Comparison of ENCODE assay signal across 8 cellular contexts in genomic region chr14:59463773-59464650, GRCh38. TPM values are rescaled to one million over a fixed set of nuclear protein-coding genes. Genes with fewer than 3 reads are reported as not detected.
DNase-seq lines count a peak whose midpoint lies in the region; ATAC-seq and TF ChIP-seq lines count a peak whose summit lies in the region.

No MANE protein-coding gene starts in this region.

- TF ChIP-seq CTCF in GM10248 (IDR thresholded peaks at IDR 0.05; ENCODE audit: control extremely low read depth, extremely low read depth, low read depth, missing control alignments) = no peak
- TF ChIP-seq CTCF in RWPE1 (conservative IDR thresholded peaks at IDR 0.05; ENCODE audit: low read depth) = no peak
- TF ChIP-seq CTCF in choroid plexus epithelial cell (conservative IDR thresholded peaks at IDR 0.05; ENCODE audit: low read depth, low read length) = no peak
- TF ChIP-seq CTCF in lower leg skin (IDR thresholded peaks at IDR 0.05) = no peak

- peak overlapping the region; percentile 65 for H3K27ac Mint-ChIP-seq in stimulated activated memory B cell treated with anti-CD40 and anti-IgM and Interleukin-4, amounts not matched to agents 10 μg/mL and 1 μg/mL and 100 μg/mL, for 72 hours

- peaks cover 8% of the 10 kb centered on the region for H3K4me1 Mint-ChIP-seq in stimulated activated memory B cell treated with anti-CD40 and anti-IgM and Interleukin-4, amounts not matched to agents 10 μg/mL and 1 μg/mL and 100 μg/mL, for 72 hours

- H3K4me3 Mint-ChIP-seq in stimulated activated memory B cell treated with anti-CD40 and anti-IgM and Interleukin-4, amounts not matched to agents 10 μg/mL and 1 μg/mL and 100 μg/mL, for 72 hours = peak overlapping the region; percentile 89

- H3K27me3 Mint-ChIP-seq in stimulated activated memory B cell treated with anti-CD40 and anti-IgM and Interleukin-4, amounts not matched to agents 10 μg/mL and 1 μg/mL and 100 μg/mL, for 72 hours = no peaks in the 10 kb centered on the region

- POLR2A ChIA-PET in GM10248 (lab: Yijun Ruan, JAX) = no interaction called here
- POLR2A ChIA-PET in RWPE1 (lab: Yijun Ruan, JAX; ENCODE audit: low non-redundant PET) = no interaction called here

- no peaks in the 10 kb centered on the region for H3K9me3 Mint-ChIP-seq in stimulated activated memory B cell treated with anti-CD40 and anti-IgM and Interleukin-4, amounts not matched to agents 10 μg/mL and 1 μg/mL and 100 μg/mL, for 72 hours

- peak overlapping the region; percentile 46 for H3K27ac ChIP-seq in RWPE1

- ATAC-seq in stimulated activated memory B cell treated with anti-CD40 and anti-IgM and Interleukin-4, amounts not matched to agents 10 μg/mL and 1 μg/mL and 100 μg/mL, for 72 hours = peak; percentile 64

- intact Hi-C loops in lower leg skin (cut with DNase I; ENCODE audit: low total_unique reads) = no loop called here

- DNase-seq in GM10248 (ENCODE audit: extremely low spot score) (peak; percentile 47), HCEC 1CT (peak; percentile 13), RWPE1 (ENCODE audit: low spot score) (no peak), choroid plexus epithelial cell (ENCODE audit: low read depth) (peak; percentile 47), lower leg skin (ENCODE audit: low spot score in 2 of 2) (no peak), NCI-H774 (lab: John Stamatoyannopoulos, UW) (no peak), NCI-H2081 treated with DMSO at 0.1 percent for 48 hours (lab: John Stamatoyannopoulos, UW) (no peak)

- H3K36me3 Mint-ChIP-seq in stimulated activated memory B cell treated with anti-CD40 and anti-IgM and Interleukin-4, amounts not matched to agents 10 μg/mL and 1 μg/mL and 100 μg/mL, for 72 hours = peaks cover 16% of the 10 kb centered on the region

- CTCF ChIA-PET in GM10248 (lab: Yijun Ruan, JAX) (interaction anchor here (1.0 to 2.3 kb wide), 6 partner anchors 9 to 430 kb away, joined by 3 to 6 read pairs (median 4); partner anchors contain the start of genes JKAMP and L3HYPDH), RWPE1 (lab: Yijun Ruan, JAX) (no interaction called here)

- TF ChIP-seq POLR2A in lower leg skin (IDR thresholded peaks at IDR 0.05) = no peak

- H3K4me3 ChIP-seq in choroid plexus epithelial cell (ENCODE audit: low read depth, low read length) (peak overlapping the region; percentile 66), lower leg skin (ENCODE audit: low read depth, poor library complexity, severe bottlenecking) (peak overlapping the region; percentile 54)

- WGBS in lower leg skin, 2 donors = 48 to 66% methylated on average over 28 to 53 of the region's 83 CpGs

RNA-seq across cellular contexts. Expression of gene GPR135, which starts 1.2 kb away (rescaled TPM):
- total RNA-seq in lower leg skin = 1 to 10 TPM; 1.4 to 3.5 (median 2.2) TPM

RNA-seq across cellular contexts. Expression of gene L3HYPDH, which starts 20.2 kb away (rescaled TPM):
- 10 to 100 TPM in 3 of 4 donors, 1 to 10 TPM in 1; 7.1 to 28.1 (median 16.8) TPM for total RNA-seq in lower leg skin

RNA-seq across cellular contexts. Expression of gene JKAMP, which starts 20.3 kb away (rescaled TPM):
- 10 to 100 TPM; 37.0 to 62.5 (median 47.6) TPM for total RNA-seq in lower leg skin

Comparison
In these comparisons a context has a peak if more than half of its experiments do, and no peak if none do; other contexts are left out.
1. DNase-seq: peak in GM10248 (single experiment), HCEC 1CT (single experiment) and choroid plexus epithelial cell (single experiment); none in RWPE1 (single experiment), lower leg skin (0 of 2), NCI-H774 (single experiment) and NCI-H2081 treated with DMSO at 0.1 percent for 48 hours (single experiment).